In the genomic region with DNA sequence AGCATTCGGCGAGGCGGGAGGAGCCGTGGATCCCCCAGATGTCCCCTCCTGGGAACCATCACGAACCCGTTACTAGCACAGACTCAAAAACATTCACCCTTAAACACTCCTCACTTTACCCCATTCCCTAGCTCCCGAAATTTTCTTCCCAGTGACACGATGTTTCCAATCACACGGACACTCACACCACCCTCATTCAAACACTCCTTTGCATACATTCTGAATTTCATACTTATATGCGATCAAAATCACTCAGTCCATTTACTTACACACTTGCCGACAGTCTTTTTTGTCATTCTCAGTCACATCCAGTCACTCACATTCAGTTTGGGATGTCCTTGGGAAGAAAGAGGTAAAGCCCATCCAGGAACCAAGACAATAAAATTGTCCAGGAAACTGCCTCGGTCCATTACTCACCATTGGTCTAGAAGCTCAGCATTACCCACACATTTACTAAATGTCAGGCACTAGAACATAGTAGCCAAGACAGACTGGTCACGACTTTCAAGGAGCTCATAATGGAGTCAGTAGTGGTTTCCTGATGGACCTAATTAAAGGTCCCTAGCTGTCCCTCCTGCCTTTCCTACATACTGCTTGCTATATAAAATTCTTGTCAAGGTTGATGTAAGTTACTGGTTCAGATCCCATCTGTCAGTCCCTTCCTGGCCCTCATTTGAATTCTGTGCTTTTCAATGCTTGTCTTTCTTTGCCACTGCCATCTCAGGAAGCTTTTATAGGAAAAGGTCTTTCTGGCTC, we compare ENCODE assay signal across 7 cellular contexts. TPM values are rescaled to one million over a fixed set of nuclear protein-coding genes. Genes with fewer than 3 reads are reported as not detected.
DNase-seq lines count a peak whose midpoint lies in the region; ATAC-seq and TF ChIP-seq lines count a peak whose summit lies in the region.

No MANE protein-coding gene starts in this region.

- DNase-seq in MM.1S (no peak), anterior cingulate cortex (lab: John Stamatoyannopoulos, UW) (no peak)

- no peak for TF ChIP-seq CTCF in MM.1S (IDR thresholded peaks at IDR 0.05; ENCODE audit: low read length)
- no peak for TF ChIP-seq CTCF in neural cell (IDR thresholded peaks at IDR 0.05; ENCODE audit: poor library complexity, severe bottlenecking)

- H3K79me2 ChIP-seq in MM.1S (ENCODE audit: low read length) (peaks cover 43% of the 10 kb centered on the region), neural cell (replicated peaks; ENCODE audit: insufficient read depth, low read length) (peaks cover 14% of the 10 kb centered on the region)

- H3K27me3 ChIP-seq in MM.1S (replicated peaks; ENCODE audit: insufficient read depth, low read length) (no peaks in the 10 kb centered on the region), duodenal mucosa (ENCODE audit: control insufficient read depth in 1 of 2, insufficient read depth in 2 of 2, low read length in 2 of 2) (no peaks in the 10 kb centered on the region), neural cell (ENCODE audit: insufficient read depth, low read depth, low read length) (no peaks in the 10 kb centered on the region)

- no peak for TF ChIP-seq RAD21 in neural cell (conservative IDR thresholded peaks at IDR 0.05)

- H3K4me2 ChIP-seq in MM.1S (ENCODE audit: low read depth, low read length) (peak overlapping the region; percentile 70), neural cell (ENCODE audit: low read length) (peak overlapping the region; percentile 82)

- no peaks in the 10 kb centered on the region for H3K36me3 ChIP-seq in MM.1S (replicated peaks; ENCODE audit: insufficient read depth, low read length)
- peaks cover 9 to 30% of the 10 kb centered on the region in 2 donors for H3K36me3 ChIP-seq in duodenal mucosa (ENCODE audit: control insufficient read depth in 1 of 2, insufficient read depth in 2 of 2, low read length in 2 of 2)
- H3K36me3 ChIP-seq in neural cell (ENCODE audit: insufficient read depth, low read length): no peaks in the 10 kb centered on the region

- H4K20me1 ChIP-seq in MM.1S (ENCODE audit: insufficient read depth, low read length) (no peaks in the 10 kb centered on the region), neural cell (ENCODE audit: insufficient read depth) (no peaks in the 10 kb centered on the region)

- H3K9ac ChIP-seq in MM.1S (ENCODE audit: low read length) (peak overlapping the region; percentile 89), duodenal mucosa (ENCODE audit: low read depth in 1 of 2, low read length in 2 of 2) (peak overlapping the region; percentile 92 to 99), neural cell (ENCODE audit: low read length) (peak overlapping the region; percentile 98)

- H3K9me3 ChIP-seq in MM.1S (replicated peaks; ENCODE audit: insufficient read depth, low read length) (no peaks in the 10 kb centered on the region), duodenal mucosa (ENCODE audit: control insufficient read depth in 1 of 2, low read length in 2 of 2) (no peaks in the 10 kb centered on the region), neural cell (ENCODE audit: low read length) (no peaks in the 10 kb centered on the region)

- H3K4me1 ChIP-seq in MM.1S (ENCODE audit: low read length) (peaks cover 41% of the 10 kb centered on the region), duodenal mucosa (ENCODE audit: control insufficient read depth in 1 of 2, insufficient read depth in 2 of 2, low read length in 2 of 2) (peaks cover 39 to 49% of the 10 kb centered on the region in 2 donors)

- no peak for TF ChIP-seq EP300 in neural cell (conservative IDR thresholded peaks at IDR 0.05; ENCODE audit: poor library complexity, severe bottlenecking)

- peak overlapping the region; percentile 81 for H2AFZ ChIP-seq in MM.1S (ENCODE audit: low read length)
- H2AFZ ChIP-seq in neural cell (ENCODE audit: low read depth, low read length): peak overlapping the region; percentile 81

- H3F3A ChIP-seq in MM.1S (ENCODE audit: insufficient read depth, low read length) (peaks cover 18% of the 10 kb centered on the region), neural cell (ENCODE audit: insufficient read depth, low read length, poor library complexity, severe bottlenecking) (no peaks in the 10 kb centered on the region)

- no peaks in the 10 kb centered on the region for H3K9me2 ChIP-seq in MM.1S (replicated peaks; ENCODE audit: insufficient read depth, low read length)
- H3K9me2 ChIP-seq in neural cell (ENCODE audit: insufficient read depth, low read length): no peaks in the 10 kb centered on the region

- peak; percentile 3 for ATAC-seq in GM19035 (IDR thresholded peaks at IDR 0.05; ENCODE audit: unreplicated experiment)
- no peak for ATAC-seq in GM18498 (IDR thresholded peaks at IDR 0.05; ENCODE audit: unreplicated experiment)
- ATAC-seq in HG03378 (IDR thresholded peaks at IDR 0.05; ENCODE audit: unreplicated experiment): no peak

- H3K4me3 ChIP-seq in MM.1S (ENCODE audit: low read length): peak overlapping the region; percentile 70
- H3K4me3 ChIP-seq in duodenal mucosa (ENCODE audit: low read depth in 1 of 2, low read length in 2 of 2): peak overlapping the region; percentile 79 to 98
- peak overlapping the region; percentile 99 for H3K4me3 ChIP-seq in neural cell (ENCODE audit: low read length)

- H3K27ac ChIP-seq in MM.1S (ENCODE audit: low read length) (peak overlapping the region; percentile 77), duodenal mucosa (ENCODE audit: low read depth, low read length) (peak overlapping the region; percentile 94), neural cell (ENCODE audit: low read length) (peak overlapping the region; percentile 92)

TF ChIP-seq in neural cell, 6 proteins besides CTCF, POLR2A, EP300 and RAD21:
- TF ChIP-seq SMC3 (conservative IDR thresholded peaks at IDR 0.05; ENCODE audit: poor library complexity) (no peak), TAF1 (IDR thresholded peaks at IDR 0.05; ENCODE audit: low read depth) (no peak), MXI1 (conservative IDR thresholded peaks at IDR 0.05; ENCODE audit: poor library complexity, severe bottlenecking) (no peak)
- TF ChIP-seq, protein P1, sequence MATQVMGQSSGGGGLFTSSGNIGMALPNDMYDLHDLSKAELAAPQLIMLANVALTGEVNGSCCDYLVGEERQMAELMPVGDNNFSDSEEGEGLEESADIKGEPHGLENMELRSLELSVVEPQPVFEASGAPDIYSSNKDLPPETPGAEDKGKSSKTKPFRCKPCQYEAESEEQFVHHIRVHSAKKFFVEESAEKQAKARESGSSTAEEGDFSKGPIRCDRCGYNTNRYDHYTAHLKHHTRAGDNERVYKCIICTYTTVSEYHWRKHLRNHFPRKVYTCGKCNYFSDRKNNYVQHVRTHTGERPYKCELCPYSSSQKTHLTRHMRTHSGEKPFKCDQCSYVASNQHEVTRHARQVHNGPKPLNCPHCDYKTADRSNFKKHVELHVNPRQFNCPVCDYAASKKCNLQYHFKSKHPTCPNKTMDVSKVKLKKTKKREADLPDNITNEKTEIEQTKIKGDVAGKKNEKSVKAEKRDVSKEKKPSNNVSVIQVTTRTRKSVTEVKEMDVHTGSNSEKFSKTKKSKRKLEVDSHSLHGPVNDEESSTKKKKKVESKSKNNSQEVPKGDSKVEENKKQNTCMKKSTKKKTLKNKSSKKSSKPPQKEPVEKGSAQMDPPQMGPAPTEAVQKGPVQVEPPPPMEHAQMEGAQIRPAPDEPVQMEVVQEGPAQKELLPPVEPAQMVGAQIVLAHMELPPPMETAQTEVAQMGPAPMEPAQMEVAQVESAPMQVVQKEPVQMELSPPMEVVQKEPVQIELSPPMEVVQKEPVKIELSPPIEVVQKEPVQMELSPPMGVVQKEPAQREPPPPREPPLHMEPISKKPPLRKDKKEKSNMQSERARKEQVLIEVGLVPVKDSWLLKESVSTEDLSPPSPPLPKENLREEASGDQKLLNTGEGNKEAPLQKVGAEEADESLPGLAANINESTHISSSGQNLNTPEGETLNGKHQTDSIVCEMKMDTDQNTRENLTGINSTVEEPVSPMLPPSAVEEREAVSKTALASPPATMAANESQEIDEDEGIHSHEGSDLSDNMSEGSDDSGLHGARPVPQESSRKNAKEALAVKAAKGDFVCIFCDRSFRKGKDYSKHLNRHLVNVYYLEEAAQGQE (IDR thresholded peaks at IDR 0.05; ENCODE audit: borderline replicate concordance): no peak

RNA-seq across cellular contexts. Expression of gene SLC35A4, which starts 0.6 kb away (rescaled TPM):
- 8.1 and 8.8 TPM in 2 replicates for polyA plus RNA-seq in neural cell
- polyA minus RNA-seq in neural cell: 7.5 and 11.3 TPM in 2 replicates

RNA-seq across cellular contexts. Expression of gene APBB3, which starts 0.8 kb away (rescaled TPM):
- 131 and 149 TPM in 2 replicates for polyA plus RNA-seq in neural cell
- 77.4 and 81.7 TPM in 2 replicates for polyA minus RNA-seq in neural cell

RNA-seq across cellular contexts. Expression of gene SRA1, which starts 7.9 kb away (rescaled TPM):
- 73.5 and 76.2 TPM in 2 replicates for polyA plus RNA-seq in neural cell
- polyA minus RNA-seq in neural cell: 38.3 and 44.6 TPM in 2 replicates

RNA-seq across cellular contexts. Expression of gene EIF4EBP3, which starts 17.7 kb away (rescaled TPM):
- polyA plus RNA-seq in neural cell: 1.0 TPM in 1 of 2 replicates, not detected in the other
- polyA minus RNA-seq in neural cell: not detected in 2 replicates
